ENCODE assay signal across 13 cellular contexts in genomic region chr13:77415253-77416127, GRCh38.
DNase-seq lines count a peak whose midpoint lies in the region; ATAC-seq and TF ChIP-seq lines count a peak whose summit lies in the region.
"Had no signal": no experiment of that assay in that cellular context is flagged by ENCODE, and none has a peak within 500 bp of the region (broad histone marks: within the 10 kb centered on the region; RNA-seq: fewer than 3 reads in every experiment).

No MANE protein-coding gene starts in this region.

- H3K4me3 Mint-ChIP-seq in activated CD8-positive, alpha-beta T cell treated with anti-CD3 and anti-CD28 coated beads, Interleukin-2, amount 10 ng/mL, durations not matched to agents 7 days and 5 days = no peak overlapping the region
- H3K4me3 Mint-ChIP-seq: mesothelial cell of epicardium had no signal

- H3K9me3 Mint-ChIP-seq in activated CD8-positive, alpha-beta T cell treated with anti-CD3 and anti-CD28 coated beads, Interleukin-2, amount 10 ng/mL, durations not matched to agents 7 days and 5 days (ENCODE audit: insufficient read depth) = no peaks in the 10 kb centered on the region

- H3K9me3 ChIP-seq in ascending aorta = no peaks in the 10 kb centered on the region

- intact Hi-C loops in ascending aorta (cut with DNase I) = loop anchor here (10.0 kb wide), 1 partner anchor 71 kb away; no protein-coding TSS in a partner anchor

- TF ChIP-seq CTCF in epithelial cell of esophagus (IDR thresholded peaks at IDR 0.05; ENCODE audit: insufficient read depth, low read depth, low read length, missing control alignments) (no peak), ascending aorta (IDR thresholded peaks at IDR 0.05) (no peak)

- no peaks in the 10 kb centered on the region for H3K36me3 Mint-ChIP-seq in activated CD8-positive, alpha-beta T cell treated with anti-CD3 and anti-CD28 coated beads, Interleukin-2, amount 10 ng/mL, durations not matched to agents 7 days and 5 days (ENCODE audit: low read depth)
- H3K36me3 Mint-ChIP-seq: mesothelial cell of epicardium had no signal

- no peaks in the 10 kb centered on the region for H3K36me3 ChIP-seq in ascending aorta
- H3K36me3 ChIP-seq: WERI-Rb-1 had no signal

- H3K4me1 Mint-ChIP-seq in activated CD8-positive, alpha-beta T cell treated with anti-CD3 and anti-CD28 coated beads, Interleukin-2, amount 10 ng/mL, durations not matched to agents 7 days and 5 days (ENCODE audit: low read depth) = no peaks in the 10 kb centered on the region

- H3K27me3 ChIP-seq in ascending aorta = no peaks in the 10 kb centered on the region

- no peak overlapping the region for H3K27ac ChIP-seq in ascending aorta
- H3K27ac ChIP-seq: WERI-Rb-1 had no signal

- H3K4me1 ChIP-seq in ascending aorta = no peaks in the 10 kb centered on the region

- peak; percentile 15 for DNase-seq in epithelial cell of esophagus (ENCODE audit: low read depth)
- DNase-seq in activated CD8-positive, alpha-beta T cell treated with anti-CD3 and anti-CD28 coated beads, Interleukin-2, amount 10 ng/mL, durations not matched to agents 7 days and 5 days = no peak
- no peak for DNase-seq in ascending aorta (ENCODE audit: low spot score in 2 of 2)
- DNase-seq in amygdala (lab: John Stamatoyannopoulos, UW) = no peak
- no peak for DNase-seq in islet precursor cell
- DNase-seq: DMS53, NCI-H748 treated with DMSO at 0.1 percent for 48 hours, WERI-Rb-1 had no signal

- POLR2A ChIA-PET in activated CD8-positive, alpha-beta T cell treated with anti-CD3 and anti-CD28 coated beads, Interleukin-2, amount 10 ng/mL, durations not matched to agents 7 days and 5 days (lab: Charles Lee) = no interaction called here

- CTCF ChIA-PET in activated CD8-positive, alpha-beta T cell treated with anti-CD3 and anti-CD28 coated beads, Interleukin-2, amount 10 ng/mL, durations not matched to agents 7 days and 5 days (lab: Charles Lee) = no interaction called here

- no peak overlapping the region for H3K27ac Mint-ChIP-seq in activated CD8-positive, alpha-beta T cell treated with anti-CD3 and anti-CD28 coated beads, Interleukin-2, amount 10 ng/mL, durations not matched to agents 7 days and 5 days
- H3K27ac Mint-ChIP-seq: mesothelial cell of epicardium had no signal

- peak; percentile 91 for ATAC-seq in GM18511 (IDR thresholded peaks at IDR 0.05; ENCODE audit: unreplicated experiment)
- ATAC-seq in GM21390 (IDR thresholded peaks at IDR 0.05; ENCODE audit: unreplicated experiment) = peak; percentile 90
- peak; percentile 81 for ATAC-seq in HG03159 (IDR thresholded peaks at IDR 0.05; ENCODE audit: unreplicated experiment)
- no peak for ATAC-seq in activated CD8-positive, alpha-beta T cell treated with anti-CD3 and anti-CD28 coated beads, Interleukin-2, amount 10 ng/mL, durations not matched to agents 7 days and 5 days

- no peak overlapping the region for H3K4me3 ChIP-seq in epithelial cell of esophagus (ENCODE audit: low read length)
- no peak overlapping the region for H3K4me3 ChIP-seq in ascending aorta
- H3K4me3 ChIP-seq: skin epidermis had no signal

- H3K27me3 Mint-ChIP-seq in activated CD8-positive, alpha-beta T cell treated with anti-CD3 and anti-CD28 coated beads, Interleukin-2, amount 10 ng/mL, durations not matched to agents 7 days and 5 days (ENCODE audit: low read depth) = no peaks in the 10 kb centered on the region
